In genomic region chr20:5950271-5951031, GRCh38 we compare ENCODE assay signal across 1 cellular context.
A peak's percentile ranks its signal among the peaks of the same experiment; 100 is the strongest.
TF ChIP-seq lines count a peak whose summit lies in the region.

Gene MCM8, plus strand, starts transcription at chr20:5950652. Its CDS starts 1,364 bp downstream, at chr20:5952016.
Gene TRMT6, minus strand, starts transcription at chr20:5950533. Its CDS starts 128 bp downstream, at chr20:5950405.

TF ChIP-seq in HepG2, 621 proteins besides CTCF, POLR2A, EP300 and RAD21 (continued from another document and continues in another):
- TF ChIP-seq MIER2 (CRISPR knock-in tag; IDR thresholded peaks at IDR 0.05) (peak; percentile 88), CREB3 (CRISPR knock-in tag; IDR thresholded peaks at IDR 0.05) (0 out of 2 replicates have a peak, but pooled peaks have one; percentile 45), ZNF772 (CRISPR knock-in tag; IDR thresholded peaks at IDR 0.05) (peak; percentile 83), ZNF883 (CRISPR knock-in tag; IDR thresholded peaks at IDR 0.05; ENCODE audit: not compliant biosample characterization) (peak; percentile 97), ZNF12 (CRISPR knock-in tag; IDR thresholded peaks at IDR 0.05) (peak; percentile 54), NR2F6 (IDR thresholded peaks at IDR 0.05) (no peak), NR2F6 (CRISPR knock-in tag; IDR thresholded peaks at IDR 0.05) (peak; percentile 77), NFIB (CRISPR knock-in tag; IDR thresholded peaks at IDR 0.05; ENCODE audit: borderline replicate concordance) (no peak), ATF7 (IDR thresholded peaks at IDR 0.05) (no peak), ATF7 (CRISPR knock-in tag; IDR thresholded peaks at IDR 0.05) (peak; percentile 77; the same call in 1 of the 2 replicates), ZNF160 (CRISPR knock-in tag; IDR thresholded peaks at IDR 0.05) (peak; percentile 89), KLF9 (CRISPR knock-in tag; IDR thresholded peaks at IDR 0.05; ENCODE audit: low read depth) (peak; percentile 99), ZNF3 (CRISPR knock-in tag; IDR thresholded peaks at IDR 0.05) (no peak; the same call in 1 of the 2 replicates), ZMYM2 (CRISPR knock-in tag; IDR thresholded peaks at IDR 0.05) (no peak), SRY (CRISPR knock-in tag; IDR thresholded peaks at IDR 0.05) (peak; percentile 87), SMARCC2 (IDR thresholded peaks at IDR 0.05) (no peak), AGO2 (optimal IDR thresholded peaks at IDR 0.05; ENCODE audit: low read depth, low read length) (peak; percentile 29), ZNF318 (CRISPR knock-in tag; IDR thresholded peaks at IDR 0.05) (no peak; the same call in 1 of the 2 replicates), NR1H2 (CRISPR knock-in tag; IDR thresholded peaks at IDR 0.05; ENCODE audit: borderline replicate concordance, low read depth) (peak; percentile 20; the same call in 1 of the 2 replicates), ETS1 (CRISPR knock-in tag; IDR thresholded peaks at IDR 0.05) (no peak), SMAD3 (CRISPR knock-in tag; IDR thresholded peaks at IDR 0.05) (peak; percentile 95; the same call in 1 of the 2 replicates), ZNF143 (CRISPR knock-in tag; IDR thresholded peaks at IDR 0.05) (peak; percentile 53; the same call in 1 of the 2 replicates), NRL (CRISPR knock-in tag; IDR thresholded peaks at IDR 0.05; ENCODE audit: borderline replicate concordance) (peak; percentile 87; the same call in 1 of the 2 replicates), ZBTB20 (CRISPR knock-in tag; IDR thresholded peaks at IDR 0.05; ENCODE audit: borderline replicate concordance, low read depth) (no peak), ZNF670 (CRISPR knock-in tag; IDR thresholded peaks at IDR 0.05; ENCODE audit: borderline replicate concordance) (peak; percentile 88; the same call in 1 of the 2 replicates), ZNF577 (CRISPR knock-in tag; IDR thresholded peaks at IDR 0.05; ENCODE audit: borderline replicate concordance, low read depth) (no peak), FOXC1 (CRISPR knock-in tag; IDR thresholded peaks at IDR 0.05; ENCODE audit: borderline replicate concordance) (peak; percentile 97), ZNF234 (CRISPR knock-in tag; conservative IDR thresholded peaks at IDR 0.05) (peak; percentile 60; the same call in 1 of the 2 replicates), GPN1 (CRISPR knock-in tag; IDR thresholded peaks at IDR 0.05; ENCODE audit: borderline replicate concordance) (peak; percentile 79; the same call in 1 of the 2 replicates), ZFP82 (CRISPR knock-in tag; IDR thresholded peaks at IDR 0.05; ENCODE audit: borderline replicate concordance) (no peak), ZNF30 (CRISPR knock-in tag; IDR thresholded peaks at IDR 0.05) (no peak), ZNF276 (CRISPR knock-in tag; IDR thresholded peaks at IDR 0.05; ENCODE audit: low read depth) (peak; percentile 93; the same call in 1 of the 2 replicates), HNF4G (IDR thresholded peaks at IDR 0.05; ENCODE audit: borderline replicate concordance, low read depth, low read length) (no peak), HNF4G (CRISPR knock-in tag; IDR thresholded peaks at IDR 0.05; ENCODE audit: borderline replicate concordance, low read depth) (no peak; the same call in 1 of the 2 replicates), LCORL (IDR thresholded peaks at IDR 0.05) (peak; percentile 47; the same call in 1 of the 2 replicates), LCORL (CRISPR knock-in tag; IDR thresholded peaks at IDR 0.05) (peak; percentile 78), ZNF180 (CRISPR knock-in tag; IDR thresholded peaks at IDR 0.05; ENCODE audit: borderline replicate concordance, low read depth) (0 out of 2 replicates have a peak, but pooled peaks have one; percentile 24), STAT6 (CRISPR knock-in tag; IDR thresholded peaks at IDR 0.05; ENCODE audit: borderline replicate concordance) (0 out of 2 replicates have a peak, but pooled peaks have one; percentile 47), ZNF33B (CRISPR knock-in tag; IDR thresholded peaks at IDR 0.05) (no peak; the same call in 1 of the 2 replicates)
- TF ChIP-seq, protein P1, sequence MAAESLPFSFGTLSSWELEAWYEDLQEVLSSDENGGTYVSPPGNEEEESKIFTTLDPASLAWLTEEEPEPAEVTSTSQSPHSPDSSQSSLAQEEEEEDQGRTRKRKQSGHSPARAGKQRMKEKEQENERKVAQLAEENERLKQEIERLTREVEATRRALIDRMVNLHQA (CRISPR knock-in tag; IDR thresholded peaks at IDR 0.05): peak; percentile 76
- TF ChIP-seq, protein P2, sequence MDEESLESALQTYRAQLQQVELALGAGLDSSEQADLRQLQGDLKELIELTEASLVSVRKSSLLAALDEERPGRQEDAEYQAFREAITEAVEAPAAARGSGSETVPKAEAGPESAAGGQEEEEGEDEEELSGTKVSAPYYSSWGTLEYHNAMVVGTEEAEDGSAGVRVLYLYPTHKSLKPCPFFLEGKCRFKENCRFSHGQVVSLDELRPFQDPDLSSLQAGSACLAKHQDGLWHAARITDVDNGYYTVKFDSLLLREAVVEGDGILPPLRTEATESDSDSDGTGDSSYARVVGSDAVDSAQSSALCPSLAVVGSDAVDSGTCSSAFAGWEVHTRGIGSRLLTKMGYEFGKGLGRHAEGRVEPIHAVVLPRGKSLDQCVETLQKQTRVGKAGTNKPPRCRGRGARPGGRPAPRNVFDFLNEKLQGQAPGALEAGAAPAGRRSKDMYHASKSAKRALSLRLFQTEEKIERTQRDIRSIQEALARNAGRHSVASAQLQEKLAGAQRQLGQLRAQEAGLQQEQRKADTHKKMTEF (CRISPR knock-in tag; IDR thresholded peaks at IDR 0.05): peak; percentile 99
- TF ChIP-seq, protein P3, sequence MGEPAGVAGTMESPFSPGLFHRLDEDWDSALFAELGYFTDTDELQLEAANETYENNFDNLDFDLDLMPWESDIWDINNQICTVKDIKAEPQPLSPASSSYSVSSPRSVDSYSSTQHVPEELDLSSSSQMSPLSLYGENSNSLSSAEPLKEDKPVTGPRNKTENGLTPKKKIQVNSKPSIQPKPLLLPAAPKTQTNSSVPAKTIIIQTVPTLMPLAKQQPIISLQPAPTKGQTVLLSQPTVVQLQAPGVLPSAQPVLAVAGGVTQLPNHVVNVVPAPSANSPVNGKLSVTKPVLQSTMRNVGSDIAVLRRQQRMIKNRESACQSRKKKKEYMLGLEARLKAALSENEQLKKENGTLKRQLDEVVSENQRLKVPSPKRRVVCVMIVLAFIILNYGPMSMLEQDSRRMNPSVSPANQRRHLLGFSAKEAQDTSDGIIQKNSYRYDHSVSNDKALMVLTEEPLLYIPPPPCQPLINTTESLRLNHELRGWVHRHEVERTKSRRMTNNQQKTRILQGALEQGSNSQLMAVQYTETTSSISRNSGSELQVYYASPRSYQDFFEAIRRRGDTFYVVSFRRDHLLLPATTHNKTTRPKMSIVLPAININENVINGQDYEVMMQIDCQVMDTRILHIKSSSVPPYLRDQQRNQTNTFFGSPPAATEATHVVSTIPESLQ (CRISPR knock-in tag; conservative IDR thresholded peaks at IDR 0.05): no peak; the same call in 1 of the 2 replicates
- TF ChIP-seq, protein P4, sequence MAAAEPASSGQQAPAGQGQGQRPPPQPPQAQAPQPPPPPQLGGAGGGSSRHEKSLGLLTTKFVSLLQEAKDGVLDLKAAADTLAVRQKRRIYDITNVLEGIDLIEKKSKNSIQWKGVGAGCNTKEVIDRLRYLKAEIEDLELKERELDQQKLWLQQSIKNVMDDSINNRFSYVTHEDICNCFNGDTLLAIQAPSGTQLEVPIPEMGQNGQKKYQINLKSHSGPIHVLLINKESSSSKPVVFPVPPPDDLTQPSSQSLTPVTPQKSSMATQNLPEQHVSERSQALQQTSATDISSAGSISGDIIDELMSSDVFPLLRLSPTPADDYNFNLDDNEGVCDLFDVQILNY (CRISPR knock-in tag; conservative IDR thresholded peaks at IDR 0.05): peak; percentile 97
